Comparison of ENCODE assay signal across 22 cellular contexts in genomic region chr3:194983620-194984019, GRCh38.
A peak's percentile ranks its signal among the peaks of the same experiment; 100 is the strongest.
DNase-seq lines count a peak whose midpoint lies in the region; ATAC-seq and TF ChIP-seq lines count a peak whose summit lies in the region.
"Had no signal": no experiment of that assay in that cellular context is flagged by ENCODE, and none has a peak within 500 bp of the region (broad histone marks: within the 10 kb centered on the region; RNA-seq: fewer than 3 reads in every experiment).

No MANE protein-coding gene starts in this region.

- peaks cover 21% of the 10 kb centered on the region for H3K4me1 Mint-ChIP-seq in glutamatergic neuron (ENCODE audit: low read depth, unreplicated experiment)

- DNase-seq in NCI-H82 (lab: John Stamatoyannopoulos, UW), result peak; percentile 61
- no peak for DNase-seq in NCI-H82 treated with DMSO at 0.1 percent for 48 hours (lab: John Stamatoyannopoulos, UW; ENCODE audit: unreplicated experiment)
- DNase-seq in right atrium auricular region (ENCODE audit: low spot score), result peak; percentile 18
- DNase-seq in left cardiac atrium, result no peak
- peak; percentile 46 for DNase-seq in glutamatergic neuron
- peak; percentile 6 for DNase-seq in stimulated activated CD8-positive, alpha-beta memory T cell treated with anti-CD3 and anti-CD28 coated beads, Interleukin-4, amount 100 ng/mL, for 48 hours
- DNase-seq in SK-N-DZ (ENCODE audit: low spot score), result no peak
- no peak for DNase-seq in activated CD4-positive, CD25-positive, alpha-beta regulatory T cell (lab: John Stamatoyannopoulos, UW)
- DNase-seq: 8988T; ACHN; AML-193; C1 segment of cervical spinal cord; Calu3; CD4-positive, alpha-beta memory T cell; COR-L47; DMS53; DMS79 treated with DMSO at 0.1 percent for 48 hours; GF-D8; GOT3; HFFc6 had no signal

- H3K27me3 Mint-ChIP-seq in glutamatergic neuron (ENCODE audit: unreplicated experiment), result peaks cover 19% of the 10 kb centered on the region

- H3K27ac ChIP-seq in right atrium auricular region, result no peak overlapping the region
- H3K27ac ChIP-seq: A549 had no signal

- H3K4me1 ChIP-seq in right atrium auricular region, result peaks cover 0 to 12% of the 10 kb centered on the region in 2 donors
- H3K4me1 ChIP-seq: A549, HAP-1 had no signal

- peak overlapping the region; percentile 93 for H3K27ac Mint-ChIP-seq in glutamatergic neuron (ENCODE audit: unreplicated experiment)
- H3K27ac Mint-ChIP-seq: CD4-positive, alpha-beta memory T cell; HFFc6 had no signal

- intact Hi-C loops in left cardiac atrium (cut with DNase I), result no loop called here

- peaks cover 19% of the 10 kb centered on the region for H3K9me3 Mint-ChIP-seq in glutamatergic neuron (ENCODE audit: unreplicated experiment)
- H3K9me3 Mint-ChIP-seq: HFFc6 had no signal

- no peaks in the 10 kb centered on the region for H3K9me3 ChIP-seq in right atrium auricular region
- H3K9me3 ChIP-seq: A549, HAP-1 had no signal

- TF ChIP-seq CTCF in right atrium auricular region (IDR thresholded peaks at IDR 0.05), result no peak
- no peak for TF ChIP-seq CTCF in glutamatergic neuron (IDR thresholded peaks at IDR 0.05; ENCODE audit: partially characterized antibody, unreplicated experiment)

- ATAC-seq in left cardiac atrium, result no peak
- ATAC-seq: A549 had no signal

- H3K36me3 Mint-ChIP-seq in glutamatergic neuron (ENCODE audit: unreplicated experiment), result peaks cover 12% of the 10 kb centered on the region
- H3K36me3 Mint-ChIP-seq: CD4-positive, alpha-beta memory T cell had no signal

- H3K36me3 ChIP-seq in right atrium auricular region, result no peaks in the 10 kb centered on the region
- H3K36me3 ChIP-seq: HAP-1 had no signal

- no peaks in the 10 kb centered on the region for H3K27me3 ChIP-seq in right atrium auricular region

- peak overlapping the region; percentile 45 for H3K4me3 Mint-ChIP-seq in glutamatergic neuron (ENCODE audit: unreplicated experiment)
- H3K4me3 Mint-ChIP-seq: CD4-positive, alpha-beta memory T cell; HFFc6 had no signal

- no peak overlapping the region for H3K4me3 ChIP-seq in right atrium auricular region
- H3K4me3 ChIP-seq: A549, HAP-1 had no signal

Comparison
In these comparisons a context has a peak if more than half of its experiments do, and no peak if none do; other contexts are left out.
1. DNase-seq: peak in NCI-H82 (single experiment), right atrium auricular region (single experiment), glutamatergic neuron (single experiment) and stimulated activated CD8-positive, alpha-beta memory T cell treated with anti-CD3 and anti-CD28 coated beads, Interleukin-4, amount 100 ng/mL, for 48 hours (single experiment); none in NCI-H82 treated with DMSO at 0.1 percent for 48 hours (single experiment), left cardiac atrium (single experiment), SK-N-DZ (single experiment) and activated CD4-positive, CD25-positive, alpha-beta regulatory T cell (0 of 4).